ENCODE assay signal across 2 cellular contexts in genomic region chr1:234150892-234151291, GRCh38.
TF ChIP-seq lines count a peak whose summit lies in the region.

No MANE protein-coding gene starts in this region.

TF ChIP-seq in GM23338, 12 proteins besides CTCF, POLR2A, EP300 and RAD21:
- TF ChIP-seq REST (IDR thresholded peaks at IDR 0.05; ENCODE audit: unreplicated experiment) (no peak), ZNF114 (CRISPR knock-in tag; IDR thresholded peaks at IDR 0.05) (no peak), ZNF331 (CRISPR knock-in tag; IDR thresholded peaks at IDR 0.05; ENCODE audit: low read depth) (no peak), JUNB (IDR thresholded peaks at IDR 0.05; ENCODE audit: unreplicated experiment) (no peak), CREB1 (CRISPR knock-in tag; IDR thresholded peaks at IDR 0.05; ENCODE audit: low read depth) (no peak), STAT1 (IDR thresholded peaks at IDR 0.05; ENCODE audit: unreplicated experiment) (no peak)

TF ChIP-seq in IMR-90, 13 proteins besides CTCF, POLR2A, EP300 and RAD21:
- TF ChIP-seq ELK1 (IDR thresholded peaks at IDR 0.05; ENCODE audit: borderline replicate concordance, low read depth, low read length) (no peak), MXI1 (IDR thresholded peaks at IDR 0.05; ENCODE audit: borderline replicate concordance, low read depth, low read length) (no peak), CEBPB (IDR thresholded peaks at IDR 0.05; ENCODE audit: low read depth, low read length) (no peak)
